ENCODE assay signal across 17 cellular contexts in the genomic region with DNA sequence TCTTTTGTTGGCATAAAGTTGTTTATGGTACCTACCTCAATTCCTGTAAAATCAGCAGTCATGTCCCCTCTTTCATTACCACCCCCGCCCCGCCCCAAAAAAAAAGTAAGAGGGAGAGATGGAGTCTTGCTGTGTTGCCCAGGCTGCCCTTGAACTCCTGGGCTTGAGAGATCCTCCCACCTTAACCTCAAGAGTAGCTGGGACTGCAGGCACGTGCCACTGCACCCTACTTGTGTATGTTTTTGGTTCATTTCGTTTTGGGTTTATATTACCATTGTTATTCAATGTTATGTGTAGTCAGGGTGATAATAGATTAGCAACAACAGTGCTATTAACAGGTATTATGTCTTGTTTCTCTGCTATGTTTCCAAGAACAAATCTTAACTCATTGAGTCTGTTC.
"Had no signal": no experiment of that assay in that cellular context is flagged by ENCODE, and none has a peak within 500 bp of the region (broad histone marks: within the 10 kb centered on the region; RNA-seq: fewer than 3 reads in every experiment).

No MANE protein-coding gene starts in this region.

- H3K4me3 Mint-ChIP-seq: nephron had no signal

- H3K27ac ChIP-seq: foreskin keratinocyte, hepatocyte, pancreas had no signal

- H3K4me2 ChIP-seq: hepatocyte, smooth muscle cell had no signal

- H3K27me3 ChIP-seq: hepatocyte, pancreas had no signal

- H3K36me3 ChIP-seq: pancreas had no signal

- DNase-seq: cortex of kidney; effector memory CD4-positive, alpha-beta T cell; foreskin keratinocyte; head of caudate nucleus; kidney; left cardiac atrium; mesendoderm; occipital lobe; pancreas; right cardiac atrium; stimulated activated CD4-positive, alpha-beta T cell treated with anti-CD3 and anti-CD28 coated beads, Interleukin-2, amount 100 ng/mL, for 48 hours; stimulated activated naive CD4-positive, alpha-beta T cell treated with Interleukin-2 at 50 U/mL for 16 hours; trophoblast cell had no signal

- H3K27me3 Mint-ChIP-seq: progenitor cell of endocrine pancreas had no signal

- H3K4me1 Mint-ChIP-seq: nephron had no signal

- H3K4me3 ChIP-seq: hepatocyte, pancreas, smooth muscle cell had no signal

- ATAC-seq: foreskin keratinocyte, left cardiac atrium, pancreas, right cardiac atrium had no signal

- H3K4me1 ChIP-seq: foreskin keratinocyte, pancreas had no signal

- H3K27ac Mint-ChIP-seq: nephron, progenitor cell of endocrine pancreas had no signal

- H3K9me3 Mint-ChIP-seq: nephron had no signal

- H2AFZ ChIP-seq: hepatocyte had no signal

- H3K9me3 ChIP-seq: pancreas had no signal
